Comparison of ENCODE assay signal across 22 cellular contexts in genomic region chr3:154050766-154051165, GRCh38.
A peak's percentile ranks its signal among the peaks of the same experiment; 100 is the strongest.
DNase-seq lines count a peak whose midpoint lies in the region; ATAC-seq and TF ChIP-seq lines count a peak whose summit lies in the region.
"Had no signal": no experiment of that assay in that cellular context is flagged by ENCODE, and none has a peak within 500 bp of the region (broad histone marks: within the 10 kb centered on the region; RNA-seq: fewer than 3 reads in every experiment).

No MANE protein-coding gene starts in this region.

- H3K27ac ChIP-seq in SJSA1 (peak overlapping the region; percentile 34), thyroid gland (no peak overlapping the region)
- H3K27ac ChIP-seq: BLaER1 treated with 17β-estradiol and CSF1 and Interleukin-3, amounts not matched to agents 10 nM and 100 nM; HL-60; RWPE1; SJCRH30 had no signal

- H3K27me3 ChIP-seq in SJSA1 (replicated peaks): no peaks in the 10 kb centered on the region
- no peaks in the 10 kb centered on the region for H3K27me3 ChIP-seq in thyroid gland
- H3K27me3 ChIP-seq: BLaER1 treated with 17β-estradiol and CSF1 and Interleukin-3, amounts not matched to agents 10 nM and 100 nM; SJCRH30 had no signal

- intact Hi-C loops in thyroid gland (cut with DNase I): no loop called here

- peaks cover 34% of the 10 kb centered on the region for H3K9me3 Mint-ChIP-seq in HFFc6

- no peak for TF ChIP-seq POLR2A in thyroid gland (IDR thresholded peaks at IDR 0.05)

- no peaks in the 10 kb centered on the region for H3K36me3 Mint-ChIP-seq in HFFc6 (ENCODE audit: low read depth)
- H3K36me3 Mint-ChIP-seq: CD8-positive, alpha-beta memory T cell had no signal

- H3K4me1 Mint-ChIP-seq in HFFc6 (ENCODE audit: low read depth): no peaks in the 10 kb centered on the region
- H3K4me1 Mint-ChIP-seq: CD8-positive, alpha-beta memory T cell had no signal

- no peaks in the 10 kb centered on the region; the same call in 1 of the 2 replicates for H3K27me3 Mint-ChIP-seq in HFFc6 (ENCODE audit: insufficient read depth)

- DNase-seq in EH (ENCODE audit: low read depth) (peak; percentile 14), SJSA1 (ENCODE audit: low read depth in 1 of 2, low spot score in 2 of 2) (peak; percentile 45 to 70), foreskin melanocyte (peak; percentile 63), thyroid gland (peak; percentile 17 to 18), HFFc6 (no peak), T1000 (lab: John Stamatoyannopoulos, UW) (no peak)
- DNase-seq: CD8-positive, alpha-beta memory T cell; DMS79 treated with DMSO at 0.1 percent for 48 hours; GF-D8; MV-4-11; NCI-H1417 treated with DMSO at 0.1 percent for 48 hours; NCI-H2029; NCI-H2171; NCI-H446; NCI-H748 treated with DMSO at 0.1 percent for 48 hours; SJCRH30 had no signal

- no peak overlapping the region for H3K4me3 Mint-ChIP-seq in HFFc6
- H3K4me3 Mint-ChIP-seq: CD8-positive, alpha-beta memory T cell had no signal

- TF ChIP-seq CTCF in thyroid gland (IDR thresholded peaks at IDR 0.05): no peak
- TF ChIP-seq CTCF in HFFc6 (IDR thresholded peaks at IDR 0.05): no peak

- H3K27ac Mint-ChIP-seq in HFFc6: no peak overlapping the region
- H3K27ac Mint-ChIP-seq: CD8-positive, alpha-beta memory T cell had no signal

- H3K4me3 ChIP-seq in SJSA1 (no peak overlapping the region), thyroid gland (replicated peaks in 1 of 3) (no peak overlapping the region)
- H3K4me3 ChIP-seq: BLaER1 treated with 17β-estradiol and CSF1 and Interleukin-3, amounts not matched to agents 10 nM and 100 nM; HAP-1; K562; SJCRH30 had no signal

- H3K4me1 ChIP-seq in SJSA1 (replicated peaks) (peaks cover 24% of the 10 kb centered on the region), thyroid gland (no peaks in the 10 kb centered on the region)
- H3K4me1 ChIP-seq: BLaER1 treated with 17β-estradiol and CSF1 and Interleukin-3, amounts not matched to agents 10 nM and 100 nM; SJCRH30 had no signal

- H3K9me3 ChIP-seq in SJSA1 (replicated peaks) (no peaks in the 10 kb centered on the region), thyroid gland (no peaks in the 10 kb centered on the region)
- H3K9me3 ChIP-seq: BLaER1 treated with 17β-estradiol and CSF1 and Interleukin-3, amounts not matched to agents 10 nM and 100 nM; HAP-1; SJCRH30 had no signal

- ATAC-seq in HG03378 (IDR thresholded peaks at IDR 0.05; ENCODE audit: unreplicated experiment): no peak
- ATAC-seq: K562 had no signal

- H3K36me3 ChIP-seq in SJSA1: no peaks in the 10 kb centered on the region
- no peaks in the 10 kb centered on the region for H3K36me3 ChIP-seq in thyroid gland
- H3K36me3 ChIP-seq: BLaER1 treated with 17β-estradiol and CSF1 and Interleukin-3, amounts not matched to agents 10 nM and 100 nM; HAP-1; SJCRH30 had no signal

Comparison
In these comparisons a context has a peak if more than half of its experiments do, and no peak if none do; other contexts are left out.
1. DNase-seq: peak in EH (single experiment), SJSA1 (2 of 2), foreskin melanocyte (single experiment) and thyroid gland (2 of 2); none in HFFc6 (single experiment) and T1000 (single experiment).